Comparison of ENCODE assay signal across 8 cellular contexts in the genomic region with DNA sequence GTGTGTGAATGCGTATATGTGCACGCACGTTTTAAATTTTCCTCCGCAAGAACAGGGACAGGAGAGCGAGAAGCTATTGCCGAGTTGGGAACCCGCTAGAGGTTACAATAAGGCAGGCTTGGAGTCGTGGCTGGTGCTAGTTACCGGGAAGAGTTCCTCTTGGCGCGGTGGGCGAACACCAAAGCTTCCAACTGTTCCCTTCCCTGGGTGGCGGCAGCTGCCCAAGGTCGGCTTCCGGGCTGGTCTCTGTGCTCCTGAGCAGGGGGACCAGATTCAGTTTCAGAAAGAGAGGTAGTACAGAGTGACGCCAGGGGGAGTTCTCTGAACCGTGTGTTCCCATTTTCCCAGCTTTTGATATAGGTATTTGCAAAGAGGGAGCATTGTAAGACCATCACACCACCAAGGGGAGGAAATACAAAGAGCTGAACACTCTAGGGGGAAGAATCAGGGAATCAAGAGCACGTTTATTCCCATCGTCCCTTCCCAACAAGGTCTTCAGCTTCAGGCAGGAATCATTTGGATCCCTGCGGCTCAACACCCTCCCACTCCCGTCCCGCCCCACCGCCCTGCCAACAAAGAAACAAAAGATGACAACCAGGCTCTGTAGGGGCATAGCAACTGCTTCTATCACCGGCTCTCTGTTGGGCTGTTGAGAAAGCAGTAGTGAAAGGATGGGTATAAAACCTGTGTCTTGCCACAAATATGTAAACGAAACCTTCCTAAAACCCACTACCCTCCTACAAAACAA.
DNase-seq lines count a peak whose midpoint lies in the region; ATAC-seq lines count a peak whose summit lies in the region.

No MANE protein-coding gene starts in this region.

- peak overlapping the region in 1 of 2 donors; percentile 34 for H3K4me3 ChIP-seq in esophagus (ENCODE audit: low read depth in 1 of 2, low read length in 2 of 2)

- peak overlapping the region; percentile 39 to 49 for H3K27ac ChIP-seq in esophagus (ENCODE audit: low read depth in 2 of 2, low read length in 1 of 2)

- ATAC-seq in GM18498 (IDR thresholded peaks at IDR 0.05; ENCODE audit: unreplicated experiment) (peak; percentile 7), GM19467 (IDR thresholded peaks at IDR 0.05; ENCODE audit: unreplicated experiment) (no peak), HG03045 (IDR thresholded peaks at IDR 0.05; ENCODE audit: unreplicated experiment) (no peak)

- WGBS in esophagus, 2 donors: 7 to 30% methylated on average over 25 of the region's 25 CpGs

- H3K4me1 ChIP-seq in esophagus (ENCODE audit: control insufficient read depth in 2 of 2, insufficient read depth in 2 of 2, low read length in 1 of 2): no peaks in the 10 kb centered on the region

- H3K9me3 ChIP-seq in esophagus (ENCODE audit: control insufficient read depth in 2 of 2, insufficient read depth in 1 of 2, low read depth in 1 of 2, low read length in 1 of 2): no peaks in the 10 kb centered on the region

- H3K27me3 ChIP-seq in esophagus (ENCODE audit: control insufficient read depth in 1 of 2, insufficient read depth in 2 of 2, low read length in 2 of 2): no peaks in the 10 kb centered on the region

- DNase-seq in NCI-H774 (lab: John Stamatoyannopoulos, UW) (peak; percentile 69), putamen (ENCODE audit: low spot score) (peak; percentile 17), NCI-H226 (no peak), NCI-H187 treated with DMSO at 0.1 percent for 48 hours (lab: John Stamatoyannopoulos, UW) (no peak)

- H3K36me3 ChIP-seq in esophagus (ENCODE audit: control insufficient read depth in 2 of 2, insufficient read depth in 2 of 2, low read length in 1 of 2): no peaks in the 10 kb centered on the region

Comparison
In these comparisons a context has a peak if more than half of its experiments do, and no peak if none do; other contexts are left out.
1. DNase-seq: peak in NCI-H774 (single experiment) and putamen (single experiment); none in NCI-H226 (single experiment) and NCI-H187 treated with DMSO at 0.1 percent for 48 hours (single experiment).